ENCODE assay signal across 21 cellular contexts in genomic region chr3:148131990-148132638, GRCh38.
A peak's percentile ranks its signal among the peaks of the same experiment; 100 is the strongest.
DNase-seq lines count a peak whose midpoint lies in the region; ATAC-seq and TF ChIP-seq lines count a peak whose summit lies in the region.
"Had no signal": no experiment of that assay in that cellular context is flagged by ENCODE, and none has a peak within 500 bp of the region (broad histone marks: within the 10 kb centered on the region; RNA-seq: fewer than 3 reads in every experiment).

No MANE protein-coding gene starts in this region.

- 88 to 99% (median 90%) methylated on average over 3 of the region's 3 CpGs for WGBS in spleen, 5 donors

- H3K4me3 ChIP-seq in astrocyte of the spinal cord (ENCODE audit: low read depth, low read length): no peak overlapping the region
- H3K4me3 ChIP-seq in spleen: no peak overlapping the region
- H3K4me3 ChIP-seq: BLaER1, tibial artery had no signal

- H3K4me1 ChIP-seq in spleen: no peaks in the 10 kb centered on the region
- H3K4me1 ChIP-seq: BLaER1, tibial artery had no signal

- H3K27me3 ChIP-seq in spleen (replicated peaks in 1 of 7): no peaks in the 10 kb centered on the region
- H3K27me3 ChIP-seq: BLaER1, tibial artery had no signal

- peak; percentile 6 for DNase-seq in astrocyte of the spinal cord (ENCODE audit: low read depth, low spot score)
- peak; percentile 40 for DNase-seq in spleen
- DNase-seq in RPMI8226: no peak
- DNase-seq in ureter (ENCODE audit: low spot score): no peak
- no peak for DNase-seq in NCI-H2171 treated with DMSO at 0.1 percent for 48 hours (lab: John Stamatoyannopoulos, UW)
- DNase-seq: activated CD4-positive, alpha-beta T cell treated with anti-CD3 and anti-CD28 coated beads, Interleukin-2, amount 50 U/mL, for 1 hour; activated effector memory CD4-positive, alpha-beta T cell treated with anti-CD3 and anti-CD28 coated beads, Interleukin-2, amount 50 U/mL, for 16 hours; activated T-cell treated with anti-CD3 and anti-CD28 coated beads, Interleukin-2, amount 50 U/mL, for 1 hour; GF-D8; NCI-H446 treated with DMSO at 0.1 percent for 48 hours; NCI-H82; stimulated activated CD4-positive, alpha-beta T cell treated with anti-CD3 and anti-CD28 coated beads, Interleukin-4, amount 100 ng/mL, for 24 hours; T-helper 1 cell; tibial artery had no signal

- intact Hi-C loops in spleen (cut with DNase I; ENCODE audit: low total_unique reads): no loop called here

- no peaks in the 10 kb centered on the region for H3K36me3 ChIP-seq in spleen
- H3K36me3 ChIP-seq: BLaER1, tibial artery had no signal

- no peak for TF ChIP-seq POLR2A in spleen (IDR thresholded peaks at IDR 0.05)

- in situ Hi-C loops in astrocyte of the spinal cord (cut with HindIII; ENCODE audit: low sequenced_read_pairs): no loop called here

- peak; percentile 54 for ATAC-seq in GM18870 (IDR thresholded peaks at IDR 0.05; ENCODE audit: unreplicated experiment)
- peak; percentile 56 for ATAC-seq in HG02938 (IDR thresholded peaks at IDR 0.05; ENCODE audit: unreplicated experiment)
- ATAC-seq: left lobe of liver; natural killer cell treated with Interleukin-12 subunit alpha and Interleukin-12 subunit beta and Interleukin-15 and Interleukin-18, amount 100 ng/mL, for 72 hours; WTC11 had no signal

- no peak overlapping the region for H3K27ac ChIP-seq in spleen
- H3K27ac ChIP-seq: BLaER1, RWPE1, tibial artery had no signal

- no peak for TF ChIP-seq CTCF in astrocyte of the spinal cord (IDR thresholded peaks at IDR 0.05; ENCODE audit: low read depth, low read length)
- no peak for TF ChIP-seq CTCF in spleen (IDR thresholded peaks at IDR 0.05 in 8 of 11, conservative IDR thresholded peaks at IDR 0.05 in 3 of 11)

- H3K9me3 ChIP-seq in spleen: peaks cover 0 to 17% (median 0%) of the 10 kb centered on the region in 8 donors
- H3K9me3 ChIP-seq: BLaER1, tibial artery had no signal

Comparison
In these comparisons a context has a peak if more than half of its experiments do, and no peak if none do; other contexts are left out.
1. DNase-seq: peak in astrocyte of the spinal cord (single experiment) and spleen (single experiment); none in RPMI8226 (single experiment), ureter (single experiment) and NCI-H2171 treated with DMSO at 0.1 percent for 48 hours (single experiment).